19 cellular contexts compared by ENCODE assay signal in genomic region chr11:69141742-69142141, GRCh38. TPM values are rescaled to one million over a fixed set of nuclear protein-coding genes. Genes with fewer than 3 reads are reported as not detected.
DNase-seq lines count a peak whose midpoint lies in the region; ATAC-seq, FAIRE-seq and TF ChIP-seq lines count a peak whose summit lies in the region.
"Had no signal": no experiment of that assay in that cellular context is flagged by ENCODE, and none has a peak within 500 bp of the region (broad histone marks: within the 10 kb centered on the region; RNA-seq: fewer than 3 reads in every experiment).

No MANE protein-coding gene starts in this region.

- H3K36me3 ChIP-seq in GM12878 (ENCODE audit: control insufficient read depth in 2 of 2, insufficient read depth in 2 of 2, low read length in 1 of 2) (no peaks in the 10 kb centered on the region), kidney (ENCODE audit: control insufficient read depth in 1 of 2, insufficient read depth in 2 of 2, low read length in 2 of 2) (no peaks in the 10 kb centered on the region)
- H3K36me3 ChIP-seq: Peyer's patch had no signal

- no peak for TF ChIP-seq RAD21 in GM12878 (IDR thresholded peaks at IDR 0.05; ENCODE audit: insufficient read depth, low read depth, low read length)

- H3K27ac ChIP-seq in GM12878 (ENCODE audit: control insufficient read depth, insufficient read depth) (no peak overlapping the region; the same call in 1 of the 2 replicates), kidney (ENCODE audit: low read depth in 2 of 2, low read length in 2 of 2) (no peak overlapping the region)
- H3K27ac ChIP-seq: BLaER1, Peyer's patch, SK-N-MC had no signal

- H3K9ac ChIP-seq in GM12878 (ENCODE audit: control insufficient read depth, insufficient read depth, low read length) (no peak overlapping the region), kidney (ENCODE audit: low read length in 2 of 2) (no peak overlapping the region)
- H3K9ac ChIP-seq: BLaER1 had no signal

- peaks cover 0 to 3% of the 10 kb centered on the region in 2 donors for H3K27me3 Mint-ChIP-seq in stimulated activated naive B cell treated with anti-CD40 and anti-IgM and Interleukin-4, amounts not matched to agents 10 μg/mL and 1 μg/mL and 100 μg/mL, for 72 hours

- H3K27ac Mint-ChIP-seq in stimulated activated naive B cell treated with anti-CD40 and anti-IgM and Interleukin-4, amounts not matched to agents 10 μg/mL and 1 μg/mL and 100 μg/mL, for 72 hours: peak overlapping the region; percentile 33
- H3K27ac Mint-ChIP-seq: CD8-positive, alpha-beta memory T cell; HFFc6 had no signal

- H3K9me3 ChIP-seq in GM12878 (replicated peaks; ENCODE audit: control insufficient read depth, insufficient read depth, low read length): peaks cover 27% of the 10 kb centered on the region; the same call in 2 of the 3 replicates
- H3K9me3 ChIP-seq in kidney (ENCODE audit: control insufficient read depth in 1 of 2, low read length in 2 of 2): peaks cover 2 to 9% of the 10 kb centered on the region in 2 donors

- H3K4me2 ChIP-seq in GM12878 (ENCODE audit: control insufficient read depth, insufficient read depth): no peak overlapping the region
- H3K4me2 ChIP-seq: BLaER1 had no signal

- H3K4me3 ChIP-seq in NB4 (ENCODE audit: low read depth, low read length) (no peak overlapping the region), GM12878 (no peak overlapping the region), kidney (ENCODE audit: low read length in 2 of 2) (no peak overlapping the region)
- H3K4me3 ChIP-seq: BLaER1, Peyer's patch, SK-N-MC had no signal

- CTCF ChIA-PET in GM12878 (lab: Yijun Ruan, JAX): interaction anchor here (1.6 kb wide), 1 partner anchor 14 kb away, joined by 6 read pairs; the partner anchor contains the start of gene SMIM38

- no peak overlapping the region for H2AFZ ChIP-seq in GM12878 (ENCODE audit: control insufficient read depth, low read depth, low read length)

- no TSS peak for BruUV-seq in GM12878 (replicated peaks; lab: Mats Ljungman, UMichigan)

- TF ChIP-seq CTCF in NB4 (IDR thresholded peaks at IDR 0.05; ENCODE audit: low read depth, low read length) (no peak), GM12878 (IDR thresholded peaks at IDR 0.05 in 2 of 3, conservative IDR thresholded peaks at IDR 0.05 in 1 of 3; ENCODE audit: control insufficient read depth in 2 of 3, extremely low read depth in 1 of 3, insufficient read depth in 1 of 3, low read depth in 3 of 3, low read length in 3 of 3) (no peak), kidney (IDR thresholded peaks at IDR 0.05; ENCODE audit: borderline replicate concordance, extremely low read depth, insufficient read depth) (no peak)

- peaks cover 20 to 27% of the 10 kb centered on the region in 2 donors for H3K36me3 Mint-ChIP-seq in stimulated activated naive B cell treated with anti-CD40 and anti-IgM and Interleukin-4, amounts not matched to agents 10 μg/mL and 1 μg/mL and 100 μg/mL, for 72 hours

- WGBS in GM12878 (ENCODE audit: insufficient coverage, insufficient replicate concordance, low lambda C conversion rate, missing lambda C conversion rate): 8% methylated on average over 8 of the region's 8 CpGs

- SMC1A ChIA-PET in GM12878 (lab: Charles Lee; ENCODE audit: uncharacterized antibody, unreplicated experiment): interaction anchor here (1.1 kb wide), 1 partner anchor 156 kb away, joined by 3 read pairs; no protein-coding TSS in a partner anchor

- H3K27me3 ChIP-seq in GM12878 (replicated peaks in 1 of 2; ENCODE audit: control insufficient read depth in 2 of 2, insufficient read depth in 2 of 2, low read length in 1 of 2): no peaks in the 10 kb centered on the region
- H3K27me3 ChIP-seq: BLaER1, Peyer's patch had no signal

- TF ChIP-seq EP300 in GM12878 (IDR thresholded peaks at IDR 0.05; ENCODE audit: borderline replicate concordance in 1 of 2, control insufficient read depth in 1 of 2, low read depth in 2 of 2, low read length in 2 of 2): no peak

- FAIRE-seq in GM12878 (lab: Jason Lieb, UNC) (no peak), kidney (lab: Jason Lieb, UNC) (no peak)
- FAIRE-seq: H54, HepG2 had no signal

- RAD21 ChIA-PET in GM12878 (lab: Charles Lee; ENCODE audit: unreplicated experiment): no interaction called here

- TF ChIP-seq POLR2A in NB4 (IDR thresholded peaks at IDR 0.05; ENCODE audit: extremely low read depth, insufficient read length) (no peak), GM12878 (IDR thresholded peaks at IDR 0.05; ENCODE audit: low read depth, low read length) (no peak)

- peaks cover 21 to 27% of the 10 kb centered on the region in 2 donors for H3K9me3 Mint-ChIP-seq in stimulated activated naive B cell treated with anti-CD40 and anti-IgM and Interleukin-4, amounts not matched to agents 10 μg/mL and 1 μg/mL and 100 μg/mL, for 72 hours

- ATAC-seq in GM12878 (no peak), HG03460 (IDR thresholded peaks at IDR 0.05; ENCODE audit: unreplicated experiment) (no peak), GM19455 (IDR thresholded peaks at IDR 0.05; ENCODE audit: unreplicated experiment) (no peak)
- peak; percentile 34 to 66 for ATAC-seq in stimulated activated naive B cell treated with anti-CD40 and anti-IgM and Interleukin-4, amounts not matched to agents 10 μg/mL and 1 μg/mL and 100 μg/mL, for 72 hours (replicated peaks)
- ATAC-seq: HepG2, Right ventricle myocardium inferior had no signal

- H3K4me1 Mint-ChIP-seq in stimulated activated naive B cell treated with anti-CD40 and anti-IgM and Interleukin-4, amounts not matched to agents 10 μg/mL and 1 μg/mL and 100 μg/mL, for 72 hours: peaks cover 10 to 16% of the 10 kb centered on the region in 2 donors
- H3K4me1 Mint-ChIP-seq: CD8-positive, alpha-beta memory T cell had no signal

- H3K79me2 ChIP-seq in GM12878 (ENCODE audit: control insufficient read depth, insufficient read depth, low read length): no peaks in the 10 kb centered on the region

- intact Hi-C loops in GM12878 (cut with micrococcal nuclease; ENCODE audit: unreplicated experiment): no loop called here
- intact Hi-C loops in kidney (cut with DNase I): no loop called here

- H3K4me1 ChIP-seq in GM12878 (ENCODE audit: control insufficient read depth, insufficient read depth, low read length) (peaks cover 11% of the 10 kb centered on the region), kidney (ENCODE audit: control insufficient read depth in 1 of 2, insufficient read depth in 1 of 2, low read depth in 1 of 2, low read length in 2 of 2) (no peaks in the 10 kb centered on the region)
- H3K4me1 ChIP-seq: Peyer's patch had no signal

- peak; percentile 22 for DNase-seq in NCI-H82 (lab: John Stamatoyannopoulos, UW)
- DNase-seq in NCI-H82 treated with DMSO at 0.1 percent for 48 hours (lab: John Stamatoyannopoulos, UW; ENCODE audit: unreplicated experiment): no peak
- DNase-seq in NB4 (ENCODE audit: low read depth): peak; percentile 27
- DNase-seq in GM12878 (ENCODE audit: low read depth, low spot score): no peak
- DNase-seq in stimulated activated naive B cell treated with anti-CD40 and anti-IgM and Interleukin-4, amounts not matched to agents 10 μg/mL and 1 μg/mL and 100 μg/mL, for 72 hours: no peak
- DNase-seq in kidney: no peak
- DNase-seq: CD8-positive, alpha-beta memory T cell; HFFc6; MM.1S; NCI-H1105 treated with DMSO at 0.1 percent for 48 hours; NCI-H1694 treated with DMSO at 0.1 percent for 48 hours; Peyer's patch had no signal

- H4K20me1 ChIP-seq in GM12878 (ENCODE audit: control insufficient read depth, insufficient read depth): no peaks in the 10 kb centered on the region
- H4K20me1 ChIP-seq: BLaER1 had no signal

- POLR2A ChIA-PET in GM12878 (lab: Charles Lee): no interaction called here

- in situ Hi-C loops in GM12878 (cut with MboI): no loop called here

- H3K4me3 Mint-ChIP-seq in stimulated activated naive B cell treated with anti-CD40 and anti-IgM and Interleukin-4, amounts not matched to agents 10 μg/mL and 1 μg/mL and 100 μg/mL, for 72 hours: no peak overlapping the region
- H3K4me3 Mint-ChIP-seq: CD8-positive, alpha-beta memory T cell; HFFc6 had no signal

TF ChIP-seq in GM12878, 131 proteins besides CTCF, POLR2A, EP300 and RAD21:
- peak; percentile 10; the same call in 1 of the 2 replicates for TF ChIP-seq SPI1 (IDR thresholded peaks at IDR 0.05; ENCODE audit: borderline replicate concordance, insufficient read depth, low read depth, low read length)
- peak; percentile 61; the same call in 1 of the 2 replicates for TF ChIP-seq PAX5 (IDR thresholded peaks at IDR 0.05; ENCODE audit: borderline replicate concordance, low read depth, low read length)
- 0 out of 2 replicates have a peak, but pooled peaks have one; percentile 22 for TF ChIP-seq CBX5 (IDR thresholded peaks at IDR 0.05; ENCODE audit: low read depth)
- no peak for TF ChIP-seq NBN (IDR thresholded peaks at IDR 0.05)

RNA-seq across cellular contexts. Expression of gene SMIM38, which starts 14.0 kb away (rescaled TPM):
- total RNA-seq in GM12878 (2013; cell fraction: nucleolus; rRNA removed): 43.8 and 47.7 TPM in 2 replicates
- total RNA-seq in GM12878 (2014; rRNA removed): 3.8 and 5.3 TPM in 2 replicates
- 1.8 and 2.1 TPM in 2 replicates for total RNA-seq in GM12878 (2014; rRNA removed; fragmentation: Illumina TruSeq; extraction: Trizol)
- 2.8 and 3.5 TPM in 2 replicates for total RNA-seq in GM12878 (2021)
- polyA plus RNA-seq in GM12878 (2011; ENCODE audit: low read depth): 2.6 TPM
- polyA plus RNA-seq in GM12878 (2011; rRNA removed): 3.1 and 5.0 TPM in 2 replicates
- 6.9 and 8.4 TPM in 2 replicates for polyA plus RNA-seq in GM12878 (2011; cell fraction: cytosol; rRNA removed)
- polyA plus RNA-seq in GM12878 (2011; cell fraction: nucleus; rRNA removed): 11.2 and 17.9 TPM in 2 replicates
- polyA plus RNA-seq in GM12878 (2012): 4.0 and 5.9 TPM in 2 replicates
- 0.95 and 1.4 TPM in 2 replicates for polyA plus RNA-seq in GM12878 (2014; fragmentation: Illumina TruSeq; extraction: Trizol)
- polyA plus RNA-seq in GM12878 (2014; fragmentation: Nextera tagmentation; extraction: Ambion mirVana): under 1 TPM in 1 of 2 experiments, not detected in 1; 0.15 TPM
- 4.0 and 4.3 TPM in 2 replicates for polyA plus RNA-seq in GM12878 (2014; rRNA removed)
- polyA plus RNA-seq in GM12878 (2016; fragmentation: Nextera tagmentation; extraction: Ambion mirVana): under 1 TPM; 0.21 to 0.63 TPM
- polyA minus RNA-seq in GM12878 (2011; rRNA and poly(A)+ RNA removed): 7.4 and 15.5 TPM in 2 replicates
- 2.7 and 4.4 TPM in 2 replicates for polyA minus RNA-seq in GM12878 (2011; cell fraction: cytosol; rRNA and poly(A)+ RNA removed)
- polyA minus RNA-seq in GM12878 (2011; cell fraction: nucleus; rRNA and poly(A)+ RNA removed): 7.4 and 7.9 TPM in 2 replicates
- total RNA-seq in kidney: 0.63 TPM
- polyA plus RNA-seq in kidney (ENCODE audit: insufficient read depth, low read depth, low replicate concordance): 0.19 TPM
- total RNA-seq: HFFc6 had no signal
- polyA plus RNA-seq: CD8-positive, alpha-beta memory T cell had no signal

Comparison
In these comparisons a context has a peak if more than half of its experiments do, and no peak if none do; other contexts are left out.
1. DNase-seq: peak in NCI-H82 (single experiment) and NB4 (single experiment); none in NCI-H82 treated with DMSO at 0.1 percent for 48 hours (single experiment), GM12878 (single experiment), stimulated activated naive B cell treated with anti-CD40 and anti-IgM and Interleukin-4, amounts not matched to agents 10 μg/mL and 1 μg/mL and 100 μg/mL, for 72 hours (single experiment) and kidney (single experiment).
2. ATAC-seq: peak in stimulated activated naive B cell treated with anti-CD40 and anti-IgM and Interleukin-4, amounts not matched to agents 10 μg/mL and 1 μg/mL and 100 μg/mL, for 72 hours (2 of 2); none in GM12878 (single experiment), HG03460 (single experiment) and GM19455 (single experiment).